15 cellular contexts compared by ENCODE assay signal in genomic region chr2:70827388-70827787, GRCh38. TPM values are rescaled to one million over a fixed set of nuclear protein-coding genes. Genes with fewer than 3 reads are reported as not detected.
DNase-seq lines count a peak whose midpoint lies in the region; TF ChIP-seq lines count a peak whose summit lies in the region.
"Had no signal": no experiment of that assay in that cellular context is flagged by ENCODE, and none has a peak within 500 bp of the region (broad histone marks: within the 10 kb centered on the region; RNA-seq: fewer than 3 reads in every experiment).

No MANE protein-coding gene starts in this region.

- TF ChIP-seq CTCF in endothelial cell (IDR thresholded peaks at IDR 0.05; ENCODE audit: unreplicated experiment): no peak

- DNase-seq in NOMO-1 treated with DMSO at 0.1 percent for 48 hours (lab: John Stamatoyannopoulos, UW; ENCODE audit: unreplicated experiment) (peak; percentile 10), NOMO-1 (lab: John Stamatoyannopoulos, UW; ENCODE audit: unreplicated experiment in 2 of 2) (no peak), endothelial cell (ENCODE audit: low spot score) (no peak), midbrain (lab: John Stamatoyannopoulos, UW) (no peak), D341Med (ENCODE audit: low spot score) (no peak)
- no peak for DNase-seq in activated naive CD4-positive, alpha-beta T cell treated with anti-CD3 and anti-CD28 coated beads for 36 hours
- no peak for DNase-seq in activated naive CD4-positive, alpha-beta T cell treated with Interleukin-2 at 50 U/mL for 16 hours
- no peak for DNase-seq in activated T-helper 1 cell treated with anti-CD3 and anti-CD28 coated beads, Interleukin-12 subunit alpha, Interleukin-12 subunit beta, Interleukin-2, Interleukin-4 antibody, amounts not matched to agents 30 ng/mL and 10 ng/mL and 1 ng/mL, durations not matched to agents 14 hours and 24 hours and 36 hours (ENCODE audit: low spot score)
- DNase-seq: 8988T, EL, MG63, NCI-H1930, NCI-H2171, NCI-H446 treated with DMSO at 0.1 percent for 48 hours, NCI-H748 treated with DMSO at 0.1 percent for 48 hours had no signal

- no peaks in the 10 kb centered on the region for H3K27me3 Mint-ChIP-seq in activated naive CD4-positive, alpha-beta T cell treated with anti-CD3 and anti-CD28 coated beads for 36 hours (ENCODE audit: low read depth)
- H3K27me3 Mint-ChIP-seq in activated T-helper 1 cell treated with anti-CD3 and anti-CD28 coated beads, Interleukin-12 subunit alpha, Interleukin-12 subunit beta, Interleukin-2, Interleukin-4 antibody, amounts not matched to agents 30 ng/mL and 10 ng/mL and 1 ng/mL, durations not matched to agents 14 hours and 24 hours and 36 hours (ENCODE audit: insufficient read depth): no peaks in the 10 kb centered on the region
- H3K27me3 Mint-ChIP-seq in endothelial cell (ENCODE audit: unreplicated experiment): peaks cover 4% of the 10 kb centered on the region

- CTCF ChIA-PET in activated naive CD4-positive, alpha-beta T cell treated with anti-CD3 and anti-CD28 coated beads for 36 hours (lab: Charles Lee): interaction anchor here (1.8 to 2.1 kb wide), 2 partner anchors 44 to 121 kb away, joined by 6 to 8 read pairs; no protein-coding TSS in a partner anchor

- no peaks in the 10 kb centered on the region for H3K36me3 Mint-ChIP-seq in activated naive CD4-positive, alpha-beta T cell treated with anti-CD3 and anti-CD28 coated beads for 36 hours (ENCODE audit: low read depth)
- no peaks in the 10 kb centered on the region for H3K36me3 Mint-ChIP-seq in activated T-helper 1 cell treated with anti-CD3 and anti-CD28 coated beads, Interleukin-12 subunit alpha, Interleukin-12 subunit beta, Interleukin-2, Interleukin-4 antibody, amounts not matched to agents 30 ng/mL and 10 ng/mL and 1 ng/mL, durations not matched to agents 14 hours and 24 hours and 36 hours (ENCODE audit: low read depth)
- H3K36me3 Mint-ChIP-seq in endothelial cell (ENCODE audit: low read depth, unreplicated experiment): peaks cover 4% of the 10 kb centered on the region

- peaks cover 31% of the 10 kb centered on the region for H3K4me1 Mint-ChIP-seq in activated naive CD4-positive, alpha-beta T cell treated with anti-CD3 and anti-CD28 coated beads for 36 hours (ENCODE audit: low read depth)
- H3K4me1 Mint-ChIP-seq in activated T-helper 1 cell treated with anti-CD3 and anti-CD28 coated beads, Interleukin-12 subunit alpha, Interleukin-12 subunit beta, Interleukin-2, Interleukin-4 antibody, amounts not matched to agents 30 ng/mL and 10 ng/mL and 1 ng/mL, durations not matched to agents 14 hours and 24 hours and 36 hours (ENCODE audit: low read depth): peaks cover 36% of the 10 kb centered on the region
- peaks cover 56% of the 10 kb centered on the region for H3K4me1 Mint-ChIP-seq in endothelial cell (ENCODE audit: unreplicated experiment)

- intact Hi-C loops in activated naive CD4-positive, alpha-beta T cell treated with anti-CD3 and anti-CD28 coated beads for 36 hours (cut with micrococcal nuclease): no loop called here
- intact Hi-C loops in activated T-helper 1 cell treated with anti-CD3 and anti-CD28 coated beads, Interleukin-12 subunit alpha, Interleukin-12 subunit beta, Interleukin-2, Interleukin-4 antibody, amounts not matched to agents 30 ng/mL and 10 ng/mL and 1 ng/mL, durations not matched to agents 14 hours and 24 hours and 36 hours (cut with micrococcal nuclease): loop anchor here (2.0 kb wide), 1 partner anchor 23 kb away; no protein-coding TSS in a partner anchor

- peak overlapping the region; percentile 92 for H3K27ac Mint-ChIP-seq in activated naive CD4-positive, alpha-beta T cell treated with anti-CD3 and anti-CD28 coated beads for 36 hours
- peak overlapping the region; percentile 83 for H3K27ac Mint-ChIP-seq in activated T-helper 1 cell treated with anti-CD3 and anti-CD28 coated beads, Interleukin-12 subunit alpha, Interleukin-12 subunit beta, Interleukin-2, Interleukin-4 antibody, amounts not matched to agents 30 ng/mL and 10 ng/mL and 1 ng/mL, durations not matched to agents 14 hours and 24 hours and 36 hours
- peak overlapping the region; percentile 89 for H3K27ac Mint-ChIP-seq in endothelial cell (ENCODE audit: unreplicated experiment)

- H3K9me3 Mint-ChIP-seq in activated naive CD4-positive, alpha-beta T cell treated with anti-CD3 and anti-CD28 coated beads for 36 hours: no peaks in the 10 kb centered on the region
- no peaks in the 10 kb centered on the region for H3K9me3 Mint-ChIP-seq in activated T-helper 1 cell treated with anti-CD3 and anti-CD28 coated beads, Interleukin-12 subunit alpha, Interleukin-12 subunit beta, Interleukin-2, Interleukin-4 antibody, amounts not matched to agents 30 ng/mL and 10 ng/mL and 1 ng/mL, durations not matched to agents 14 hours and 24 hours and 36 hours
- no peaks in the 10 kb centered on the region for H3K9me3 Mint-ChIP-seq in endothelial cell (ENCODE audit: unreplicated experiment)

- no peak overlapping the region for H3K4me3 Mint-ChIP-seq in activated naive CD4-positive, alpha-beta T cell treated with anti-CD3 and anti-CD28 coated beads for 36 hours
- no peak overlapping the region for H3K4me3 Mint-ChIP-seq in activated T-helper 1 cell treated with anti-CD3 and anti-CD28 coated beads, Interleukin-12 subunit alpha, Interleukin-12 subunit beta, Interleukin-2, Interleukin-4 antibody, amounts not matched to agents 30 ng/mL and 10 ng/mL and 1 ng/mL, durations not matched to agents 14 hours and 24 hours and 36 hours
- H3K4me3 Mint-ChIP-seq in endothelial cell (ENCODE audit: unreplicated experiment): peak overlapping the region; percentile 54

RNA-seq across cellular contexts. Expression of gene CLEC4F, which starts 7.0 kb away (rescaled TPM):
- total RNA-seq in activated naive CD4-positive, alpha-beta T cell treated with anti-CD3 and anti-CD28 coated beads for 36 hours: not detected
- total RNA-seq in activated T-helper 1 cell treated with anti-CD3 and anti-CD28 coated beads, Interleukin-12 subunit alpha, Interleukin-12 subunit beta, Interleukin-2, Interleukin-4 antibody, amounts not matched to agents 30 ng/mL and 10 ng/mL and 1 ng/mL, durations not matched to agents 14 hours and 24 hours and 36 hours: 0.10 TPM in 1 of 2 replicates, not detected in the other
- 0.23 TPM for total RNA-seq in endothelial cell (ENCODE audit: unreplicated experiment)

RNA-seq across cellular contexts. Expression of gene CD207, which starts 8.2 kb away (rescaled TPM):
- not detected for total RNA-seq in activated naive CD4-positive, alpha-beta T cell treated with anti-CD3 and anti-CD28 coated beads for 36 hours
- not detected in 2 replicates for total RNA-seq in activated T-helper 1 cell treated with anti-CD3 and anti-CD28 coated beads, Interleukin-12 subunit alpha, Interleukin-12 subunit beta, Interleukin-2, Interleukin-4 antibody, amounts not matched to agents 30 ng/mL and 10 ng/mL and 1 ng/mL, durations not matched to agents 14 hours and 24 hours and 36 hours
- 0.74 TPM for total RNA-seq in endothelial cell (ENCODE audit: unreplicated experiment)

RNA-seq across cellular contexts. Expression of gene FIGLA, which starts 36.9 kb away (rescaled TPM):
- total RNA-seq in activated naive CD4-positive, alpha-beta T cell treated with anti-CD3 and anti-CD28 coated beads for 36 hours: not detected
- not detected in 2 replicates for total RNA-seq in activated T-helper 1 cell treated with anti-CD3 and anti-CD28 coated beads, Interleukin-12 subunit alpha, Interleukin-12 subunit beta, Interleukin-2, Interleukin-4 antibody, amounts not matched to agents 30 ng/mL and 10 ng/mL and 1 ng/mL, durations not matched to agents 14 hours and 24 hours and 36 hours
- total RNA-seq in endothelial cell (ENCODE audit: unreplicated experiment): not detected

RNA-seq across cellular contexts. Expression of gene ADD2, which starts 59.4 kb away (rescaled TPM):
- 10 to 100 TPM; 42.9 to 46.2 TPM for total RNA-seq in activated naive CD4-positive, alpha-beta T cell treated with anti-CD3 and anti-CD28 coated beads for 36 hours
- 6.9 and 9.0 TPM in 2 replicates for total RNA-seq in activated T-helper 1 cell treated with anti-CD3 and anti-CD28 coated beads, Interleukin-12 subunit alpha, Interleukin-12 subunit beta, Interleukin-2, Interleukin-4 antibody, amounts not matched to agents 30 ng/mL and 10 ng/mL and 1 ng/mL, durations not matched to agents 14 hours and 24 hours and 36 hours
- 54.0 TPM for total RNA-seq in endothelial cell (ENCODE audit: unreplicated experiment)
